In genomic region chr17:1982793-1983366, GRCh38 we compare ENCODE assay signal across 2 cellular contexts. TPM values are rescaled to one million over a fixed set of nuclear protein-coding genes. Genes with fewer than 3 reads are reported as not detected.
"Had no signal": no experiment of that assay in that cellular context is flagged by ENCODE, and none has a peak within 500 bp of the region (broad histone marks: within the 10 kb centered on the region; RNA-seq: fewer than 3 reads in every experiment).

No MANE protein-coding gene starts in this region.

RNA-seq across cellular contexts. Expression of gene RTN4RL1, which starts 42.3 kb away (rescaled TPM):
- total RNA-seq: glomerular endothelial cell; natural killer cell treated with Interleukin-12 subunit alpha and Interleukin-12 subunit beta and Interleukin-15 and Interleukin-18, amount 100 ng/mL, for 72 hours had no signal
